ENCODE assay signal across 10 cellular contexts in the genomic region with DNA sequence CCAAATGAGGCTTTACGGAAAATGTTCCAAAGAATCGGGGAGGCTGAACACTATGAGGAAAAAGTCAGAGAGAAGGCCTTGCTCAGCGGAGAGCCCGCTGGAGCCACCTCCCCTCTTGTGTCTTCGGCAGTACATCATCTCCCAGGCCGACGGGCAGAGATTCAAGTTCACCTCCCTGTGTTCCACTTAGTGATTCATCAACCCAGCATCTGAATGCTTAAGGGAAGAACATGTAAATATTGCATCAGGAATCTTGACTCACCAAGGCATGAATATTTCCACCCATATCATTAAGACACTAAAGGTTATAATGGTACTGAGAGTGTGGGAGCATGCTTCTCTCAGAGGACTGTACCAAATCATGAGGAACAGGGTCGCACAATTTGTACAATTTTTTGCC.
DNase-seq lines count a peak whose midpoint lies in the region; ATAC-seq, FAIRE-seq and TF ChIP-seq lines count a peak whose summit lies in the region.
"Had no signal": no experiment of that assay in that cellular context is flagged by ENCODE, and none has a peak within 500 bp of the region (broad histone marks: within the 10 kb centered on the region; RNA-seq: fewer than 3 reads in every experiment).

No MANE protein-coding gene starts in this region.

- no peak overlapping the region for H3K9ac ChIP-seq in astrocyte (ENCODE audit: low read length)

- H3K79me2 ChIP-seq in astrocyte (ENCODE audit: insufficient read depth, low read length): no peaks in the 10 kb centered on the region

- no peak overlapping the region for H3K4me3 Mint-ChIP-seq in astrocyte (ENCODE audit: unreplicated experiment)

- FAIRE-seq in astrocyte (lab: Jason Lieb, UNC) (peak; percentile 94), islet of Langerhans (lab: Jason Lieb, UNC) (peak; percentile 85)

- TF ChIP-seq CTCF in astrocyte (IDR thresholded peaks at IDR 0.05; ENCODE audit: insufficient read depth, low read depth, low read length) (no peak), testis (IDR thresholded peaks at IDR 0.05) (no peak)

- H3K4me1 Mint-ChIP-seq in astrocyte (ENCODE audit: low read depth, unreplicated experiment): peaks cover 10% of the 10 kb centered on the region

- no peaks in the 10 kb centered on the region for H4K20me1 ChIP-seq in astrocyte (ENCODE audit: insufficient read depth, low read length)

- H3K27me3 ChIP-seq in astrocyte (ENCODE audit: insufficient read depth, low read length): no peaks in the 10 kb centered on the region
- H3K27me3 ChIP-seq in testis: no peaks in the 10 kb centered on the region
- H3K27me3 ChIP-seq: ascending aorta had no signal

- peak overlapping the region; percentile 19 for H3K4me2 ChIP-seq in astrocyte (ENCODE audit: low read length)

- intact Hi-C loops in testis (cut with DNase I; ENCODE audit: low total_unique reads): no loop called here

- 45 to 59% methylated on average over 8 of the region's 8 CpGs for WGBS in testis, 2 donors

- H3K4me1 ChIP-seq in astrocyte (ENCODE audit: insufficient read depth, low read length): peaks cover 6% of the 10 kb centered on the region
- H3K4me1 ChIP-seq in testis: no peaks in the 10 kb centered on the region
- H3K4me1 ChIP-seq: ascending aorta had no signal

- H3K9me3 Mint-ChIP-seq in astrocyte (ENCODE audit: unreplicated experiment): no peaks in the 10 kb centered on the region

- no peak overlapping the region for H3K4me3 ChIP-seq in astrocyte (ENCODE audit: insufficient read depth, low read depth, low read length)
- no peak overlapping the region for H3K4me3 ChIP-seq in testis
- H3K4me3 ChIP-seq: ascending aorta had no signal

- peak overlapping the region; percentile 35 for H3K27ac ChIP-seq in astrocyte (ENCODE audit: low read depth, low read length)
- peak overlapping the region in 1 of 2 donors; percentile 23 for H3K27ac ChIP-seq in testis
- H3K27ac ChIP-seq: ascending aorta had no signal

- no peaks in the 10 kb centered on the region for H3K36me3 Mint-ChIP-seq in astrocyte (ENCODE audit: low read depth, unreplicated experiment)

- no peak for TF ChIP-seq POLR2A in testis (IDR thresholded peaks at IDR 0.05)

- no peak overlapping the region for H2AFZ ChIP-seq in astrocyte (ENCODE audit: low read depth, low read length)

- ATAC-seq in GM19351 (IDR thresholded peaks at IDR 0.05; ENCODE audit: unreplicated experiment) (no peak), HG02759 (IDR thresholded peaks at IDR 0.05; ENCODE audit: unreplicated experiment) (no peak)

- peak; percentile 87 for DNase-seq in HS-27A (ENCODE audit: low read depth)
- peak; percentile 98 for DNase-seq in astrocyte (ENCODE audit: low read depth)
- DNase-seq in testis: peak; percentile 74
- DNase-seq in SKM-1 (lab: John Stamatoyannopoulos, UW; ENCODE audit: unreplicated experiment): no peak
- DNase-seq in NCI-H146 treated with DMSO at 0.1 percent for 48 hours (lab: John Stamatoyannopoulos, UW; ENCODE audit: unreplicated experiment): no peak
- DNase-seq: Karpas-422 had no signal

- H3K9me3 ChIP-seq in astrocyte (ENCODE audit: insufficient read depth, low read depth, low read length) (no peaks in the 10 kb centered on the region), testis (no peaks in the 10 kb centered on the region)
- H3K9me3 ChIP-seq: ascending aorta had no signal

- no peaks in the 10 kb centered on the region for H3K36me3 ChIP-seq in astrocyte (ENCODE audit: insufficient read depth, low read length)
- H3K36me3 ChIP-seq in testis (ENCODE audit: low read depth, missing control alignments): no peaks in the 10 kb centered on the region
- H3K36me3 ChIP-seq: ascending aorta had no signal

- H3K27me3 Mint-ChIP-seq in astrocyte (ENCODE audit: low read depth, unreplicated experiment): peaks cover 11% of the 10 kb centered on the region

- peak overlapping the region; percentile 87 for H3K27ac Mint-ChIP-seq in astrocyte (ENCODE audit: unreplicated experiment)

Comparison
In these comparisons a context has a peak if more than half of its experiments do, and no peak if none do; other contexts are left out.
1. DNase-seq: peak in HS-27A (single experiment), astrocyte (single experiment) and testis (single experiment); none in SKM-1 (single experiment) and NCI-H146 treated with DMSO at 0.1 percent for 48 hours (single experiment).